1 cellular context compared by ENCODE assay signal in the genomic region with DNA sequence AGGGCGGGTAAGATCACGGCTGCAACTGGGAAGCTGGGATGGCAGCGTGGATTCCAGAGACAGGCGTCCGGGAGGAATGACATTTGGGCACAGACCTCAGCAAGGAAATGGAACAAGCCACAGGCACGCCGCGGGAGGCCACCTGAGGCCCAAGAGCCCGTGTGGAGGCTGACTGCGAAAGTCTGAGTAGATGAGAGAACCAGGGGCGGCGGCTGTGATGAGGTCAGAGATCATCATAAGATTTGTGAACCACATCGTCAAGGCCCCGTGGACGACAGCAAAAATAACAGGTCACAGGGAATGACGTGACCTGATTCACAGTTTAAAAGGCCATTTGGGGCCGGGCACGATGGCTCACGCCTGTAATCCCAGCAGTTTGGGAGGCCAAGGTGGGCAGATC.
TF ChIP-seq lines count a peak whose summit lies in the region.

No MANE protein-coding gene starts in this region.

TF ChIP-seq in WTC11, 78 proteins besides CTCF, POLR2A, EP300 and RAD21:
- TF ChIP-seq SMAD4 (CRISPR knock-in tag; IDR thresholded peaks at IDR 0.05) (no peak), GRHL2 (CRISPR knock-in tag; IDR thresholded peaks at IDR 0.05; ENCODE audit: insufficient replicate concordance, severe bottlenecking) (no peak), GTF2I (CRISPR knock-in tag; conservative IDR thresholded peaks at IDR 0.05) (no peak), EMX1 (CRISPR knock-in tag; IDR thresholded peaks at IDR 0.05) (no peak), HMGA2 (CRISPR knock-in tag; IDR thresholded peaks at IDR 0.05) (no peak), NFYB (CRISPR knock-in tag; conservative IDR thresholded peaks at IDR 0.05; ENCODE audit: low read depth) (no peak), TEAD4 (CRISPR knock-in tag; IDR thresholded peaks at IDR 0.05) (no peak), ZBTB21 (CRISPR knock-in tag; IDR thresholded peaks at IDR 0.05; ENCODE audit: borderline replicate concordance) (no peak), CBFB (CRISPR knock-in tag; IDR thresholded peaks at IDR 0.05; ENCODE audit: low read depth) (no peak), SP1 (CRISPR knock-in tag; conservative IDR thresholded peaks at IDR 0.05) (no peak), JUN (CRISPR knock-in tag; IDR thresholded peaks at IDR 0.05) (no peak), ZNF263 (CRISPR knock-in tag; IDR thresholded peaks at IDR 0.05; ENCODE audit: low read depth) (no peak), OVOL2 (CRISPR knock-in tag; IDR thresholded peaks at IDR 0.05; ENCODE audit: borderline replicate concordance) (no peak)
- TF ChIP-seq, protein P1, sequence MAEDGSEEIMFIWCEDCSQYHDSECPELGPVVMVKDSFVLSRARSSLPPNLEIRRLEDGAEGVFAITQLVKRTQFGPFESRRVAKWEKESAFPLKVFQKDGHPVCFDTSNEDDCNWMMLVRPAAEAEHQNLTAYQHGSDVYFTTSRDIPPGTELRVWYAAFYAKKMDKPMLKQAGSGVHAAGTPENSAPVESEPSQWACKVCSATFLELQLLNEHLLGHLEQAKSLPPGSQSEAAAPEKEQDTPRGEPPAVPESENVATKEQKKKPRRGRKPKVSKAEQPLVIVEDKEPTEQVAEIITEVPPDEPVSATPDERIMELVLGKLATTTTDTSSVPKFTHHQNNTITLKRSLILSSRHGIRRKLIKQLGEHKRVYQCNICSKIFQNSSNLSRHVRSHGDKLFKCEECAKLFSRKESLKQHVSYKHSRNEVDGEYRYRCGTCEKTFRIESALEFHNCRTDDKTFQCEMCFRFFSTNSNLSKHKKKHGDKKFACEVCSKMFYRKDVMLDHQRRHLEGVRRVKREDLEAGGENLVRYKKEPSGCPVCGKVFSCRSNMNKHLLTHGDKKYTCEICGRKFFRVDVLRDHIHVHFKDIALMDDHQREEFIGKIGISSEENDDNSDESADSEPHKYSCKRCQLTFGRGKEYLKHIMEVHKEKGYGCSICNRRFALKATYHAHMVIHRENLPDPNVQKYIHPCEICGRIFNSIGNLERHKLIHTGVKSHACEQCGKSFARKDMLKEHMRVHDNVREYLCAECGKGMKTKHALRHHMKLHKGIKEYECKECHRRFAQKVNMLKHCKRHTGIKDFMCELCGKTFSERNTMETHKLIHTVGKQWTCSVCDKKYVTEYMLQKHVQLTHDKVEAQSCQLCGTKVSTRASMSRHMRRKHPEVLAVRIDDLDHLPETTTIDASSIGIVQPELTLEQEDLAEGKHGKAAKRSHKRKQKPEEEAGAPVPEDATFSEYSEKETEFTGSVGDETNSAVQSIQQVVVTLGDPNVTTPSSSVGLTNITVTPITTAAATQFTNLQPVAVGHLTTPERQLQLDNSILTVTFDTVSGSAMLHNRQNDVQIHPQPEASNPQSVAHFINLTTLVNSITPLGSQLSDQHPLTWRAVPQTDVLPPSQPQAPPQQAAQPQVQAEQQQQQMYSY (CRISPR knock-in tag; IDR thresholded peaks at IDR 0.05) = no peak
- TF ChIP-seq, protein P2, sequence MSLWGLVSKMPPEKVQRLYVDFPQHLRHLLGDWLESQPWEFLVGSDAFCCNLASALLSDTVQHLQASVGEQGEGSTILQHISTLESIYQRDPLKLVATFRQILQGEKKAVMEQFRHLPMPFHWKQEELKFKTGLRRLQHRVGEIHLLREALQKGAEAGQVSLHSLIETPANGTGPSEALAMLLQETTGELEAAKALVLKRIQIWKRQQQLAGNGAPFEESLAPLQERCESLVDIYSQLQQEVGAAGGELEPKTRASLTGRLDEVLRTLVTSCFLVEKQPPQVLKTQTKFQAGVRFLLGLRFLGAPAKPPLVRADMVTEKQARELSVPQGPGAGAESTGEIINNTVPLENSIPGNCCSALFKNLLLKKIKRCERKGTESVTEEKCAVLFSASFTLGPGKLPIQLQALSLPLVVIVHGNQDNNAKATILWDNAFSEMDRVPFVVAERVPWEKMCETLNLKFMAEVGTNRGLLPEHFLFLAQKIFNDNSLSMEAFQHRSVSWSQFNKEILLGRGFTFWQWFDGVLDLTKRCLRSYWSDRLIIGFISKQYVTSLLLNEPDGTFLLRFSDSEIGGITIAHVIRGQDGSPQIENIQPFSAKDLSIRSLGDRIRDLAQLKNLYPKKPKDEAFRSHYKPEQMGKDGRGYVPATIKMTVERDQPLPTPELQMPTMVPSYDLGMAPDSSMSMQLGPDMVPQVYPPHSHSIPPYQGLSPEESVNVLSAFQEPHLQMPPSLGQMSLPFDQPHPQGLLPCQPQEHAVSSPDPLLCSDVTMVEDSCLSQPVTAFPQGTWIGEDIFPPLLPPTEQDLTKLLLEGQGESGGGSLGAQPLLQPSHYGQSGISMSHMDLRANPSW (CRISPR knock-in tag; conservative IDR thresholded peaks at IDR 0.05; ENCODE audit: low read depth) = no peak
- TF ChIP-seq, protein P3, sequence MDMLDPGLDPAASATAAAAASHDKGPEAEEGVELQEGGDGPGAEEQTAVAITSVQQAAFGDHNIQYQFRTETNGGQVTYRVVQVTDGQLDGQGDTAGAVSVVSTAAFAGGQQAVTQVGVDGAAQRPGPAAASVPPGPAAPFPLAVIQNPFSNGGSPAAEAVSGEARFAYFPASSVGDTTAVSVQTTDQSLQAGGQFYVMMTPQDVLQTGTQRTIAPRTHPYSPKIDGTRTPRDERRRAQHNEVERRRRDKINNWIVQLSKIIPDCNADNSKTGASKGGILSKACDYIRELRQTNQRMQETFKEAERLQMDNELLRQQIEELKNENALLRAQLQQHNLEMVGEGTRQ (CRISPR knock-in tag; IDR thresholded peaks at IDR 0.05) = no peak
- TF ChIP-seq, protein P4, sequence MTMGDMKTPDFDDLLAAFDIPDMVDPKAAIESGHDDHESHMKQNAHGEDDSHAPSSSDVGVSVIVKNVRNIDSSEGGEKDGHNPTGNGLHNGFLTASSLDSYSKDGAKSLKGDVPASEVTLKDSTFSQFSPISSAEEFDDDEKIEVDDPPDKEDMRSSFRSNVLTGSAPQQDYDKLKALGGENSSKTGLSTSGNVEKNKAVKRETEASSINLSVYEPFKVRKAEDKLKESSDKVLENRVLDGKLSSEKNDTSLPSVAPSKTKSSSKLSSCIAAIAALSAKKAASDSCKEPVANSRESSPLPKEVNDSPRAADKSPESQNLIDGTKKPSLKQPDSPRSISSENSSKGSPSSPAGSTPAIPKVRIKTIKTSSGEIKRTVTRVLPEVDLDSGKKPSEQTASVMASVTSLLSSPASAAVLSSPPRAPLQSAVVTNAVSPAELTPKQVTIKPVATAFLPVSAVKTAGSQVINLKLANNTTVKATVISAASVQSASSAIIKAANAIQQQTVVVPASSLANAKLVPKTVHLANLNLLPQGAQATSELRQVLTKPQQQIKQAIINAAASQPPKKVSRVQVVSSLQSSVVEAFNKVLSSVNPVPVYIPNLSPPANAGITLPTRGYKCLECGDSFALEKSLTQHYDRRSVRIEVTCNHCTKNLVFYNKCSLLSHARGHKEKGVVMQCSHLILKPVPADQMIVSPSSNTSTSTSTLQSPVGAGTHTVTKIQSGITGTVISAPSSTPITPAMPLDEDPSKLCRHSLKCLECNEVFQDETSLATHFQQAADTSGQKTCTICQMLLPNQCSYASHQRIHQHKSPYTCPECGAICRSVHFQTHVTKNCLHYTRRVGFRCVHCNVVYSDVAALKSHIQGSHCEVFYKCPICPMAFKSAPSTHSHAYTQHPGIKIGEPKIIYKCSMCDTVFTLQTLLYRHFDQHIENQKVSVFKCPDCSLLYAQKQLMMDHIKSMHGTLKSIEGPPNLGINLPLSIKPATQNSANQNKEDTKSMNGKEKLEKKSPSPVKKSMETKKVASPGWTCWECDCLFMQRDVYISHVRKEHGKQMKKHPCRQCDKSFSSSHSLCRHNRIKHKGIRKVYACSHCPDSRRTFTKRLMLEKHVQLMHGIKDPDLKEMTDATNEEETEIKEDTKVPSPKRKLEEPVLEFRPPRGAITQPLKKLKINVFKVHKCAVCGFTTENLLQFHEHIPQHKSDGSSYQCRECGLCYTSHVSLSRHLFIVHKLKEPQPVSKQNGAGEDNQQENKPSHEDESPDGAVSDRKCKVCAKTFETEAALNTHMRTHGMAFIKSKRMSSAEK (CRISPR knock-in tag; IDR thresholded peaks at IDR 0.05; ENCODE audit: borderline replicate concordance) = no peak
- TF ChIP-seq, protein P5, sequence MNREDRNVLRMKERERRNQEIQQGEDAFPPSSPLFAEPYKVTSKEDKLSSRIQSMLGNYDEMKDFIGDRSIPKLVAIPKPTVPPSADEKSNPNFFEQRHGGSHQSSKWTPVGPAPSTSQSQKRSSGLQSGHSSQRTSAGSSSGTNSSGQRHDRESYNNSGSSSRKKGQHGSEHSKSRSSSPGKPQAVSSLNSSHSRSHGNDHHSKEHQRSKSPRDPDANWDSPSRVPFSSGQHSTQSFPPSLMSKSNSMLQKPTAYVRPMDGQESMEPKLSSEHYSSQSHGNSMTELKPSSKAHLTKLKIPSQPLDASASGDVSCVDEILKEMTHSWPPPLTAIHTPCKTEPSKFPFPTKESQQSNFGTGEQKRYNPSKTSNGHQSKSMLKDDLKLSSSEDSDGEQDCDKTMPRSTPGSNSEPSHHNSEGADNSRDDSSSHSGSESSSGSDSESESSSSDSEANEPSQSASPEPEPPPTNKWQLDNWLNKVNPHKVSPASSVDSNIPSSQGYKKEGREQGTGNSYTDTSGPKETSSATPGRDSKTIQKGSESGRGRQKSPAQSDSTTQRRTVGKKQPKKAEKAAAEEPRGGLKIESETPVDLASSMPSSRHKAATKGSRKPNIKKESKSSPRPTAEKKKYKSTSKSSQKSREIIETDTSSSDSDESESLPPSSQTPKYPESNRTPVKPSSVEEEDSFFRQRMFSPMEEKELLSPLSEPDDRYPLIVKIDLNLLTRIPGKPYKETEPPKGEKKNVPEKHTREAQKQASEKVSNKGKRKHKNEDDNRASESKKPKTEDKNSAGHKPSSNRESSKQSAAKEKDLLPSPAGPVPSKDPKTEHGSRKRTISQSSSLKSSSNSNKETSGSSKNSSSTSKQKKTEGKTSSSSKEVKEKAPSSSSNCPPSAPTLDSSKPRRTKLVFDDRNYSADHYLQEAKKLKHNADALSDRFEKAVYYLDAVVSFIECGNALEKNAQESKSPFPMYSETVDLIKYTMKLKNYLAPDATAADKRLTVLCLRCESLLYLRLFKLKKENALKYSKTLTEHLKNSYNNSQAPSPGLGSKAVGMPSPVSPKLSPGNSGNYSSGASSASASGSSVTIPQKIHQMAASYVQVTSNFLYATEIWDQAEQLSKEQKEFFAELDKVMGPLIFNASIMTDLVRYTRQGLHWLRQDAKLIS (CRISPR knock-in tag; IDR thresholded peaks at IDR 0.05; ENCODE audit: borderline replicate concordance) = no peak
- TF ChIP-seq, protein P6, sequence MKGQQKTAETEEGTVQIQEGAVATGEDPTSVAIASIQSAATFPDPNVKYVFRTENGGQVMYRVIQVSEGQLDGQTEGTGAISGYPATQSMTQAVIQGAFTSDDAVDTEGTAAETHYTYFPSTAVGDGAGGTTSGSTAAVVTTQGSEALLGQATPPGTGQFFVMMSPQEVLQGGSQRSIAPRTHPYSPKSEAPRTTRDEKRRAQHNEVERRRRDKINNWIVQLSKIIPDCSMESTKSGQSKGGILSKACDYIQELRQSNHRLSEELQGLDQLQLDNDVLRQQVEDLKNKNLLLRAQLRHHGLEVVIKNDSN (CRISPR knock-in tag; IDR thresholded peaks at IDR 0.05) = no peak
- TF ChIP-seq, protein P7, sequence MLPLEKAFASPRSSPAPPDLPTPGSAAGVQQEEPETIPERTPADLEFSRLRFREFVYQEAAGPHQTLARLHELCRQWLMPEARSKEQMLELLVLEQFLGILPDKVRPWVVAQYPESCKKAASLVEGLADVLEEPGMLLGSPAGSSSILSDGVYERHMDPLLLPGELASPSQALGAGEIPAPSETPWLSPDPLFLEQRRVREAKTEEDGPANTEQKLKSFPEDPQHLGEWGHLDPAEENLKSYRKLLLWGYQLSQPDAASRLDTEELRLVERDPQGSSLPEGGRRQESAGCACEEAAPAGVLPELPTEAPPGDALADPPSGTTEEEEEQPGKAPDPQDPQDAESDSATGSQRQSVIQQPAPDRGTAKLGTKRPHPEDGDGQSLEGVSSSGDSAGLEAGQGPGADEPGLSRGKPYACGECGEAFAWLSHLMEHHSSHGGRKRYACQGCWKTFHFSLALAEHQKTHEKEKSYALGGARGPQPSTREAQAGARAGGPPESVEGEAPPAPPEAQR (CRISPR knock-in tag; IDR thresholded peaks at IDR 0.05) = no peak
